In genomic region chr13:62524498-62524897, GRCh38 we compare ENCODE assay signal across 17 cellular contexts.
DNase-seq lines count a peak whose midpoint lies in the region; ATAC-seq and TF ChIP-seq lines count a peak whose summit lies in the region.
"Had no signal": no experiment of that assay in that cellular context is flagged by ENCODE, and none has a peak within 500 bp of the region (broad histone marks: within the 10 kb centered on the region; RNA-seq: fewer than 3 reads in every experiment).

No MANE protein-coding gene starts in this region.

- no peaks in the 10 kb centered on the region for H4K20me1 ChIP-seq in SU-DHL-6 (ENCODE audit: low read depth, low read length)

- no peak overlapping the region for H3K9ac ChIP-seq in SU-DHL-6 (ENCODE audit: low read length)

- no peaks in the 10 kb centered on the region for H3K27me3 ChIP-seq in SU-DHL-6 (ENCODE audit: low read length)
- no peaks in the 10 kb centered on the region for H3K27me3 ChIP-seq in thyroid gland
- no peaks in the 10 kb centered on the region for H3K27me3 ChIP-seq in spleen (replicated peaks in 1 of 7)
- H3K27me3 ChIP-seq: esophagus muscularis mucosa, neutrophil, suprapubic skin had no signal

- no peaks in the 10 kb centered on the region for H3K9me3 Mint-ChIP-seq in activated naive CD8-positive, alpha-beta T cell treated with anti-CD3 and anti-CD28 coated beads, Interleukin-2, amount 50 U/mL, for 24 hours

- H3K27ac ChIP-seq in SU-DHL-6 (ENCODE audit: low read depth, low read length) (no peak overlapping the region), thyroid gland (no peak overlapping the region), spleen (no peak overlapping the region)
- H3K27ac ChIP-seq: esophagus muscularis mucosa, neutrophil, skin epidermis, suprapubic skin, VCaP had no signal

- H3K79me2 ChIP-seq in SU-DHL-6 (ENCODE audit: insufficient read depth, low read length): no peaks in the 10 kb centered on the region

- intact Hi-C loops in thyroid gland (cut with DNase I) (no loop called here), spleen (cut with DNase I; ENCODE audit: low total_unique reads) (no loop called here)

- no peaks in the 10 kb centered on the region for H3F3A ChIP-seq in SU-DHL-6 (ENCODE audit: insufficient read depth)

- no peaks in the 10 kb centered on the region for H3K36me3 Mint-ChIP-seq in activated naive CD8-positive, alpha-beta T cell treated with anti-CD3 and anti-CD28 coated beads, Interleukin-2, amount 50 U/mL, for 24 hours (ENCODE audit: low read depth)
- H3K36me3 Mint-ChIP-seq: IgD-negative memory B cell had no signal

- no peaks in the 10 kb centered on the region for H3K27me3 Mint-ChIP-seq in activated naive CD8-positive, alpha-beta T cell treated with anti-CD3 and anti-CD28 coated beads, Interleukin-2, amount 50 U/mL, for 24 hours
- H3K27me3 Mint-ChIP-seq: IgD-negative memory B cell had no signal

- no peak overlapping the region for H3K4me3 Mint-ChIP-seq in activated naive CD8-positive, alpha-beta T cell treated with anti-CD3 and anti-CD28 coated beads, Interleukin-2, amount 50 U/mL, for 24 hours
- H3K4me3 Mint-ChIP-seq: IgD-negative memory B cell had no signal

- no peaks in the 10 kb centered on the region for H3K9me2 ChIP-seq in SU-DHL-6 (replicated peaks; ENCODE audit: insufficient read depth, low read length)

- H3K4me3 ChIP-seq in SU-DHL-6 (ENCODE audit: insufficient read depth, low read length, poor library complexity, severe bottlenecking) (no peak overlapping the region), thyroid gland (replicated peaks in 1 of 3) (no peak overlapping the region), spleen (no peak overlapping the region)
- H3K4me3 ChIP-seq: esophagus muscularis mucosa, skin epidermis, suprapubic skin had no signal

- TF ChIP-seq POLR2A in thyroid gland (IDR thresholded peaks at IDR 0.05) (no peak), spleen (IDR thresholded peaks at IDR 0.05) (no peak)

- TF ChIP-seq CTCF in SU-DHL-6 (IDR thresholded peaks at IDR 0.05; ENCODE audit: insufficient read depth, low read length, poor library complexity, severe bottlenecking): no peak
- TF ChIP-seq CTCF in thyroid gland (IDR thresholded peaks at IDR 0.05): no peak
- no peak for TF ChIP-seq CTCF in spleen (IDR thresholded peaks at IDR 0.05 in 8 of 11, conservative IDR thresholded peaks at IDR 0.05 in 3 of 11)

- ATAC-seq in GM18870 (IDR thresholded peaks at IDR 0.05; ENCODE audit: unreplicated experiment) (peak; percentile 34), GM21619 (IDR thresholded peaks at IDR 0.05; ENCODE audit: unreplicated experiment) (peak; percentile 29), HG03064 (IDR thresholded peaks at IDR 0.05; ENCODE audit: low read depth, unreplicated experiment) (peak; percentile 38)
- ATAC-seq in activated naive CD8-positive, alpha-beta T cell treated with anti-CD3 and anti-CD28 coated beads, Interleukin-2, amount 50 U/mL, for 24 hours: no peak

- 84% methylated on average over 1 of the region's 1 CpG for WGBS in thyroid gland, 2 donors
- WGBS in spleen, 5 donors: 57 to 84% (median 73%) methylated on average over 1 of the region's 1 CpG

- H3K27ac Mint-ChIP-seq in activated naive CD8-positive, alpha-beta T cell treated with anti-CD3 and anti-CD28 coated beads, Interleukin-2, amount 50 U/mL, for 24 hours: no peak overlapping the region
- H3K27ac Mint-ChIP-seq: IgD-negative memory B cell had no signal

- H3K4me1 Mint-ChIP-seq in activated naive CD8-positive, alpha-beta T cell treated with anti-CD3 and anti-CD28 coated beads, Interleukin-2, amount 50 U/mL, for 24 hours: no peaks in the 10 kb centered on the region
- H3K4me1 Mint-ChIP-seq: IgD-negative memory B cell had no signal

- H3K9me3 ChIP-seq in SU-DHL-6 (ENCODE audit: insufficient read depth, low read length) (no peaks in the 10 kb centered on the region), thyroid gland (no peaks in the 10 kb centered on the region), spleen (no peaks in the 10 kb centered on the region)
- H3K9me3 ChIP-seq: esophagus muscularis mucosa, neutrophil, suprapubic skin had no signal

- no peak for DNase-seq in activated naive CD8-positive, alpha-beta T cell treated with anti-CD3 and anti-CD28 coated beads, Interleukin-2, amount 50 U/mL, for 24 hours
- DNase-seq in thyroid gland: no peak
- no peak for DNase-seq in MV-4-11 (lab: John Stamatoyannopoulos, UW)
- DNase-seq in spleen: no peak
- DNase-seq: activated CD8-positive, alpha-beta memory T cell treated with anti-CD3 and anti-CD28 coated beads, Interleukin-2, amount 50 U/mL, for 48 hours; C1 segment of cervical spinal cord; SIG-M5 had no signal

- H3K4me2 ChIP-seq in SU-DHL-6 (ENCODE audit: low read depth, low read length, poor library complexity, severe bottlenecking): no peak overlapping the region

- H3K36me3 ChIP-seq in SU-DHL-6 (ENCODE audit: low read length): no peaks in the 10 kb centered on the region; the same call in 1 of the 2 replicates
- H3K36me3 ChIP-seq in thyroid gland: no peaks in the 10 kb centered on the region
- no peaks in the 10 kb centered on the region for H3K36me3 ChIP-seq in spleen
- H3K36me3 ChIP-seq: esophagus muscularis mucosa, neutrophil, suprapubic skin had no signal

- H3K4me1 ChIP-seq in thyroid gland (no peaks in the 10 kb centered on the region), spleen (no peaks in the 10 kb centered on the region)
- H3K4me1 ChIP-seq: esophagus muscularis mucosa, suprapubic skin had no signal

- peak overlapping the region; percentile 77 for H2AFZ ChIP-seq in SU-DHL-6 (ENCODE audit: low read depth, low read length, severe bottlenecking)
